In genomic region chr2:191693778-191694177, GRCh38 we compare ENCODE assay signal across 1 cellular context.
TF ChIP-seq lines count a peak whose summit lies in the region.

No MANE protein-coding gene starts in this region.

TF ChIP-seq in GM12878, 131 proteins besides CTCF, POLR2A, EP300 and RAD21 (continued from another document):
- TF ChIP-seq ZNF592 (IDR thresholded peaks at IDR 0.05) (no peak), BCLAF1 (IDR thresholded peaks at IDR 0.05) (no peak), HDAC6 (IDR thresholded peaks at IDR 0.05; ENCODE audit: unreplicated experiment) (no peak), ASH2L (IDR thresholded peaks at IDR 0.05; ENCODE audit: borderline replicate concordance, low read depth) (no peak), HDGF (IDR thresholded peaks at IDR 0.05) (no peak)
